1 cellular context compared by ENCODE assay signal in genomic region chr19:55027472-55028337, GRCh38.
TF ChIP-seq lines count a peak whose summit lies in the region.

No MANE protein-coding gene starts in this region.

TF ChIP-seq in GM23338, 12 proteins besides CTCF, POLR2A, EP300 and RAD21 (continued from another document):
- TF ChIP-seq REST (IDR thresholded peaks at IDR 0.05; ENCODE audit: unreplicated experiment): no peak
- no peak for TF ChIP-seq ETS1 (IDR thresholded peaks at IDR 0.05)
- TF ChIP-seq POLR2AphosphoS5 (IDR thresholded peaks at IDR 0.05; ENCODE audit: low read depth): no peak
- TF ChIP-seq ZNF331 (CRISPR knock-in tag; IDR thresholded peaks at IDR 0.05; ENCODE audit: low read depth): no peak
- TF ChIP-seq CREB1 (CRISPR knock-in tag; IDR thresholded peaks at IDR 0.05; ENCODE audit: low read depth): no peak
- TF ChIP-seq EZH2 (IDR thresholded peaks at IDR 0.05; ENCODE audit: low read depth, unreplicated experiment): no peak
- TF ChIP-seq NANOG (IDR thresholded peaks at IDR 0.05; ENCODE audit: borderline replicate concordance): no peak
- TF ChIP-seq ZNF114 (CRISPR knock-in tag; IDR thresholded peaks at IDR 0.05): no peak
- TF ChIP-seq EZH2phosphoT487 (IDR thresholded peaks at IDR 0.05; ENCODE audit: unreplicated experiment): no peak
- no peak for TF ChIP-seq ZNF462 (CRISPR knock-in tag; IDR thresholded peaks at IDR 0.05)
TF ChIP-seq in GM23338: peak in this region for 0.
